13 cellular contexts compared by ENCODE assay signal in genomic region chr3:32146669-32147315, GRCh38. TPM values are rescaled to one million over a fixed set of nuclear protein-coding genes. Genes with fewer than 3 reads are reported as not detected.
DNase-seq lines count a peak whose midpoint lies in the region; ATAC-seq and TF ChIP-seq lines count a peak whose summit lies in the region.
"Had no signal": no experiment of that assay in that cellular context is flagged by ENCODE, and none has a peak within 500 bp of the region (broad histone marks: within the 10 kb centered on the region; RNA-seq: fewer than 3 reads in every experiment).

No MANE protein-coding gene starts in this region.

- H3K36me3 Mint-ChIP-seq in activated CD4-positive, alpha-beta T cell treated with anti-CD3 and anti-CD28 coated beads, Interleukin-2, amount 10 ng/mL, durations not matched to agents 7 days and 5 days (ENCODE audit: low read depth), result peaks cover 28% of the 10 kb centered on the region
- H3K36me3 Mint-ChIP-seq in natural killer cell treated with Interleukin-12 subunit alpha and Interleukin-12 subunit beta and Interleukin-15 and Interleukin-18, amount 100 ng/mL, for 72 hours, result no peaks in the 10 kb centered on the region

- no peak overlapping the region for H3K4me3 Mint-ChIP-seq in activated CD4-positive, alpha-beta T cell treated with anti-CD3 and anti-CD28 coated beads, Interleukin-2, amount 10 ng/mL, durations not matched to agents 7 days and 5 days
- no peak overlapping the region for H3K4me3 Mint-ChIP-seq in natural killer cell treated with Interleukin-12 subunit alpha and Interleukin-12 subunit beta and Interleukin-15 and Interleukin-18, amount 100 ng/mL, for 72 hours

- no peak for TF ChIP-seq CTCF in MM.1S (IDR thresholded peaks at IDR 0.05; ENCODE audit: low read length)

- no peak overlapping the region for H3K27ac ChIP-seq in MM.1S (ENCODE audit: low read length)

- ATAC-seq in natural killer cell treated with Interleukin-12 subunit alpha and Interleukin-12 subunit beta and Interleukin-15 and Interleukin-18, amount 100 ng/mL, for 72 hours, result no peak

- no peaks in the 10 kb centered on the region for H3F3A ChIP-seq in MM.1S (ENCODE audit: insufficient read depth, low read length)

- no peak overlapping the region for H3K4me2 ChIP-seq in MM.1S (ENCODE audit: low read depth, low read length)

- POLR2A ChIA-PET in activated CD4-positive, alpha-beta T cell treated with anti-CD3 and anti-CD28 coated beads, Interleukin-2, amount 10 ng/mL, durations not matched to agents 7 days and 5 days (lab: Charles Lee), result no interaction called here

- no peaks in the 10 kb centered on the region for H3K27me3 ChIP-seq in MM.1S (replicated peaks; ENCODE audit: insufficient read depth, low read length)

- H3K27me3 Mint-ChIP-seq in activated CD4-positive, alpha-beta T cell treated with anti-CD3 and anti-CD28 coated beads, Interleukin-2, amount 10 ng/mL, durations not matched to agents 7 days and 5 days, result no peaks in the 10 kb centered on the region
- no peaks in the 10 kb centered on the region for H3K27me3 Mint-ChIP-seq in natural killer cell treated with Interleukin-12 subunit alpha and Interleukin-12 subunit beta and Interleukin-15 and Interleukin-18, amount 100 ng/mL, for 72 hours

- H3K4me1 ChIP-seq in MM.1S (ENCODE audit: low read length), result no peaks in the 10 kb centered on the region

- no peaks in the 10 kb centered on the region for H3K9me3 ChIP-seq in MM.1S (replicated peaks; ENCODE audit: insufficient read depth, low read length)

- no peak overlapping the region for H2AFZ ChIP-seq in MM.1S (ENCODE audit: low read length)

- H3K4me1 Mint-ChIP-seq in activated CD4-positive, alpha-beta T cell treated with anti-CD3 and anti-CD28 coated beads, Interleukin-2, amount 10 ng/mL, durations not matched to agents 7 days and 5 days, result peaks cover 18% of the 10 kb centered on the region
- H3K4me1 Mint-ChIP-seq in natural killer cell treated with Interleukin-12 subunit alpha and Interleukin-12 subunit beta and Interleukin-15 and Interleukin-18, amount 100 ng/mL, for 72 hours (ENCODE audit: low read depth in 2 of 2), result peaks cover 0 to 4% of the 10 kb centered on the region in 2 donors

- no peaks in the 10 kb centered on the region for H4K20me1 ChIP-seq in MM.1S (ENCODE audit: insufficient read depth, low read length)

- H3K79me2 ChIP-seq in MM.1S (ENCODE audit: low read length), result no peaks in the 10 kb centered on the region

- no peaks in the 10 kb centered on the region for H3K36me3 ChIP-seq in MM.1S (replicated peaks; ENCODE audit: insufficient read depth, low read length)

- no peak for DNase-seq in activated CD4-positive, alpha-beta T cell treated with anti-CD3 and anti-CD28 coated beads, Interleukin-2, amount 10 ng/mL, durations not matched to agents 7 days and 5 days
- DNase-seq in activated CD4-positive, alpha-beta T cell treated with anti-CD3 and anti-CD28 coated beads, Interleukin-2, amount 50 U/mL, for 4 hours, result no peak
- DNase-seq in OCI-M1 (lab: John Stamatoyannopoulos, UW) (peak; percentile 37), germinal center (ENCODE audit: low spot score) (peak; percentile 29), superior temporal gyrus (ENCODE audit: extremely low spot score) (peak; percentile 70), MM.1S (no peak)
- DNase-seq in natural killer cell treated with Interleukin-12 subunit alpha and Interleukin-12 subunit beta and Interleukin-15 and Interleukin-18, amount 100 ng/mL, for 72 hours (ENCODE audit: low spot score), result no peak
- no peak for DNase-seq in activated CD4-positive, CD25-positive, alpha-beta regulatory T cell (lab: John Stamatoyannopoulos, UW)
- DNase-seq: central memory CD4-positive, alpha-beta T cell; DMS153; kidney; NCI-H1105 treated with DMSO at 0.1 percent for 48 hours; stimulated activated naive CD4-positive, alpha-beta T cell treated with Interleukin-2 at 50 U/mL for 16 hours had no signal

- H3K9ac ChIP-seq in MM.1S (ENCODE audit: low read length), result no peak overlapping the region

- H3K27ac Mint-ChIP-seq in activated CD4-positive, alpha-beta T cell treated with anti-CD3 and anti-CD28 coated beads, Interleukin-2, amount 10 ng/mL, durations not matched to agents 7 days and 5 days, result peak overlapping the region; percentile 34
- no peak overlapping the region for H3K27ac Mint-ChIP-seq in natural killer cell treated with Interleukin-12 subunit alpha and Interleukin-12 subunit beta and Interleukin-15 and Interleukin-18, amount 100 ng/mL, for 72 hours

- no peaks in the 10 kb centered on the region for H3K9me3 Mint-ChIP-seq in activated CD4-positive, alpha-beta T cell treated with anti-CD3 and anti-CD28 coated beads, Interleukin-2, amount 10 ng/mL, durations not matched to agents 7 days and 5 days
- no peaks in the 10 kb centered on the region for H3K9me3 Mint-ChIP-seq in natural killer cell treated with Interleukin-12 subunit alpha and Interleukin-12 subunit beta and Interleukin-15 and Interleukin-18, amount 100 ng/mL, for 72 hours

- no peak overlapping the region for H3K4me3 ChIP-seq in MM.1S (ENCODE audit: low read length)

- CTCF ChIA-PET in activated CD4-positive, alpha-beta T cell treated with anti-CD3 and anti-CD28 coated beads, Interleukin-2, amount 10 ng/mL, durations not matched to agents 7 days and 5 days (lab: Charles Lee), result no interaction called here

- no peaks in the 10 kb centered on the region for H3K9me2 ChIP-seq in MM.1S (replicated peaks; ENCODE audit: insufficient read depth, low read length)

RNA-seq across cellular contexts. Expression of gene GPD1L, which starts 40.4 kb away (rescaled TPM):
- total RNA-seq in activated CD4-positive, alpha-beta T cell treated with anti-CD3 and anti-CD28 coated beads, Interleukin-2, amount 10 ng/mL, durations not matched to agents 7 days and 5 days, result 10 to 100 TPM; 21.5 to 25.5 TPM
- total RNA-seq in natural killer cell treated with Interleukin-12 subunit alpha and Interleukin-12 subunit beta and Interleukin-15 and Interleukin-18, amount 100 ng/mL, for 72 hours, result 10 to 100 TPM in 1 of 2 donors, 1 to 10 TPM in 1; 8.8 to 18.4 TPM

Comparison
In these comparisons a context has a peak if more than half of its experiments do, and no peak if none do; other contexts are left out.
1. DNase-seq: peak in OCI-M1 (single experiment), germinal center (single experiment) and superior temporal gyrus (single experiment); none in activated CD4-positive, alpha-beta T cell treated with anti-CD3 and anti-CD28 coated beads, Interleukin-2, amount 10 ng/mL, durations not matched to agents 7 days and 5 days (single experiment), activated CD4-positive, alpha-beta T cell treated with anti-CD3 and anti-CD28 coated beads, Interleukin-2, amount 50 U/mL, for 4 hours (0 of 2), MM.1S (single experiment), natural killer cell treated with Interleukin-12 subunit alpha and Interleukin-12 subunit beta and Interleukin-15 and Interleukin-18, amount 100 ng/mL, for 72 hours (single experiment) and activated CD4-positive, CD25-positive, alpha-beta regulatory T cell (0 of 4).